1 cellular context compared by ENCODE assay signal in the genomic region with DNA sequence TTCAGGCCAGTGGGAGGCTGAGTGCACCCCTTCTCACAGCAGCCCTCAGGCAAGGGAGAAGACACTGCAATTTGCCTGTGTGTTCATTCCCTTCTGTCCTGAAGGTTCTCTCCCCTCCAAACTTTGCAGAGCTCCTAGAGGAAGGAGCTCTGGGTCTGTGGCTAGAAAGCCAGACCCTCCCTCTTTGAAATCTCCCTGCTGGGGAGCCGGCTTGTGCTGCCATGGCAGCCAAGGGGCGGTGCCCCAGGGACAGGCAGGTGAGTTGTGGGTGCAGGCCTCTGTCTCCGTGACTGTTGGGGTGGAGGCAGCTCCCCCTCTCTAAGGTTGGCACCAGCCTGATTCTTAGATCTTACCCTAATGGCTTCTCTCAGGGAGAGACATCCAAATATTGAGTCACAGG.
TF ChIP-seq lines count a peak whose summit lies in the region.

No MANE protein-coding gene starts in this region.

TF ChIP-seq in GM12878, 131 proteins besides CTCF, POLR2A, EP300 and RAD21 (continued from another document):
- TF ChIP-seq, protein P1, sequence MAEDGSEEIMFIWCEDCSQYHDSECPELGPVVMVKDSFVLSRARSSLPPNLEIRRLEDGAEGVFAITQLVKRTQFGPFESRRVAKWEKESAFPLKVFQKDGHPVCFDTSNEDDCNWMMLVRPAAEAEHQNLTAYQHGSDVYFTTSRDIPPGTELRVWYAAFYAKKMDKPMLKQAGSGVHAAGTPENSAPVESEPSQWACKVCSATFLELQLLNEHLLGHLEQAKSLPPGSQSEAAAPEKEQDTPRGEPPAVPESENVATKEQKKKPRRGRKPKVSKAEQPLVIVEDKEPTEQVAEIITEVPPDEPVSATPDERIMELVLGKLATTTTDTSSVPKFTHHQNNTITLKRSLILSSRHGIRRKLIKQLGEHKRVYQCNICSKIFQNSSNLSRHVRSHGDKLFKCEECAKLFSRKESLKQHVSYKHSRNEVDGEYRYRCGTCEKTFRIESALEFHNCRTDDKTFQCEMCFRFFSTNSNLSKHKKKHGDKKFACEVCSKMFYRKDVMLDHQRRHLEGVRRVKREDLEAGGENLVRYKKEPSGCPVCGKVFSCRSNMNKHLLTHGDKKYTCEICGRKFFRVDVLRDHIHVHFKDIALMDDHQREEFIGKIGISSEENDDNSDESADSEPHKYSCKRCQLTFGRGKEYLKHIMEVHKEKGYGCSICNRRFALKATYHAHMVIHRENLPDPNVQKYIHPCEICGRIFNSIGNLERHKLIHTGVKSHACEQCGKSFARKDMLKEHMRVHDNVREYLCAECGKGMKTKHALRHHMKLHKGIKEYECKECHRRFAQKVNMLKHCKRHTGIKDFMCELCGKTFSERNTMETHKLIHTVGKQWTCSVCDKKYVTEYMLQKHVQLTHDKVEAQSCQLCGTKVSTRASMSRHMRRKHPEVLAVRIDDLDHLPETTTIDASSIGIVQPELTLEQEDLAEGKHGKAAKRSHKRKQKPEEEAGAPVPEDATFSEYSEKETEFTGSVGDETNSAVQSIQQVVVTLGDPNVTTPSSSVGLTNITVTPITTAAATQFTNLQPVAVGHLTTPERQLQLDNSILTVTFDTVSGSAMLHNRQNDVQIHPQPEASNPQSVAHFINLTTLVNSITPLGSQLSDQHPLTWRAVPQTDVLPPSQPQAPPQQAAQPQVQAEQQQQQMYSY (CRISPR knock-in tag; IDR thresholded peaks at IDR 0.05) = no peak
- TF ChIP-seq, protein P2, sequence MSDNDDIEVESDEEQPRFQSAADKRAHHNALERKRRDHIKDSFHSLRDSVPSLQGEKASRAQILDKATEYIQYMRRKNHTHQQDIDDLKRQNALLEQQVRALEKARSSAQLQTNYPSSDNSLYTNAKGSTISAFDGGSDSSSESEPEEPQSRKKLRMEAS (IDR thresholded peaks at IDR 0.05; ENCODE audit: low read depth, low read length) = no peak
- TF ChIP-seq, protein P3, sequence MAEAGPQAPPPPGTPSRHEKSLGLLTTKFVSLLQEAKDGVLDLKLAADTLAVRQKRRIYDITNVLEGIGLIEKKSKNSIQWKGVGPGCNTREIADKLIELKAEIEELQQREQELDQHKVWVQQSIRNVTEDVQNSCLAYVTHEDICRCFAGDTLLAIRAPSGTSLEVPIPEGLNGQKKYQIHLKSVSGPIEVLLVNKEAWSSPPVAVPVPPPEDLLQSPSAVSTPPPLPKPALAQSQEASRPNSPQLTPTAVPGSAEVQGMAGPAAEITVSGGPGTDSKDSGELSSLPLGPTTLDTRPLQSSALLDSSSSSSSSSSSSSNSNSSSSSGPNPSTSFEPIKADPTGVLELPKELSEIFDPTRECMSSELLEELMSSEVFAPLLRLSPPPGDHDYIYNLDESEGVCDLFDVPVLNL (IDR thresholded peaks at IDR 0.05; ENCODE audit: low read depth, low read length) = no peak
- TF ChIP-seq, protein P4, sequence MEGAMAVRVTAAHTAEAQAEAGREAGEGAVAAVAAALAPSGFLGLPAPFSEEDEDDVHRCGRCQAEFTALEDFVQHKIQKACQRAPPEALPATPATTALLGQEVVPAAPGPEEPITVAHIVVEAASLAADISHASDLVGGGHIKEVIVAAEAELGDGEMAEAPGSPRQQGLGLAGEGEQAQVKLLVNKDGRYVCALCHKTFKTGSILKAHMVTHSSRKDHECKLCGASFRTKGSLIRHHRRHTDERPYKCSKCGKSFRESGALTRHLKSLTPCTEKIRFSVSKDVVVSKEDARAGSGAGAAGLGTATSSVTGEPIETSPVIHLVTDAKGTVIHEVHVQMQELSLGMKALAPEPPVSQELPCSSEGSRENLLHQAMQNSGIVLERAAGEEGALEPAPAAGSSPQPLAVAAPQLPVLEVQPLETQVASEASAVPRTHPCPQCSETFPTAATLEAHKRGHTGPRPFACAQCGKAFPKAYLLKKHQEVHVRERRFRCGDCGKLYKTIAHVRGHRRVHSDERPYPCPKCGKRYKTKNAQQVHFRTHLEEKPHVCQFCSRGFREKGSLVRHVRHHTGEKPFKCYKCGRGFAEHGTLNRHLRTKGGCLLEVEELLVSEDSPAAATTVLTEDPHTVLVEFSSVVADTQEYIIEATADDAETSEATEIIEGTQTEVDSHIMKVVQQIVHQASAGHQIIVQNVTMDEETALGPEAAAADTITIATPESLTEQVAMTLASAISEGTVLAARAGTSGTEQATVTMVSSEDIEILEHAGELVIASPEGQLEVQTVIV (IDR thresholded peaks at IDR 0.05; ENCODE audit: borderline replicate concordance, partially characterized antibody) = no peak
